8 cellular contexts compared by ENCODE assay signal in genomic region chr16:8962393-8963009, GRCh38. TPM values are rescaled to one million over a fixed set of nuclear protein-coding genes. Genes with fewer than 3 reads are reported as not detected.
A peak's percentile ranks its signal among the peaks of the same experiment; 100 is the strongest.
DNase-seq lines count a peak whose midpoint lies in the region; ATAC-seq and TF ChIP-seq lines count a peak whose summit lies in the region.

No MANE protein-coding gene starts in this region.

- intact Hi-C loops in upper lobe of right lung (cut with DNase I) = no loop called here

- H3K27ac Mint-ChIP-seq in naive B cell = peak overlapping the region; percentile 91 to 98 (median 94)

- peak overlapping the region; percentile 83 to 96 (median 90) for H3K4me3 Mint-ChIP-seq in naive B cell

- no peaks in the 10 kb centered on the region for H3K36me3 Mint-ChIP-seq in naive B cell

- H3K27me3 ChIP-seq in duodenal mucosa (ENCODE audit: control insufficient read depth in 1 of 2, insufficient read depth in 2 of 2, low read length in 2 of 2) (no peaks in the 10 kb centered on the region), upper lobe of right lung (no peaks in the 10 kb centered on the region)

- H3K4me3 ChIP-seq in duodenal mucosa (ENCODE audit: low read depth in 1 of 2, low read length in 2 of 2) = peak overlapping the region; percentile 62 to 70
- peak overlapping the region; percentile 81 for H3K4me3 ChIP-seq in upper lobe of right lung

- H3K4me1 Mint-ChIP-seq in naive B cell = peaks cover 49 to 54% (median 52%) of the 10 kb centered on the region in 3 donors

- H3K27me3 Mint-ChIP-seq in naive B cell = no peaks in the 10 kb centered on the region

- TF ChIP-seq CTCF in upper lobe of right lung (IDR thresholded peaks at IDR 0.05) = no peak

- peak; percentile 26 for ATAC-seq in HG03520 (IDR thresholded peaks at IDR 0.05; ENCODE audit: unreplicated experiment)
- ATAC-seq in naive B cell (ENCODE audit: low read depth in 2 of 2) = peak; percentile 70 to 71
- ATAC-seq in upper lobe of right lung = peak; percentile 19
- no peak for ATAC-seq in GM18870 (IDR thresholded peaks at IDR 0.05; ENCODE audit: unreplicated experiment)

- H3K9ac ChIP-seq in duodenal mucosa (ENCODE audit: low read depth in 1 of 2, low read length in 2 of 2) = peak overlapping the region; percentile 61

- H3K9me3 ChIP-seq in duodenal mucosa (ENCODE audit: control insufficient read depth in 1 of 2, low read length in 2 of 2) = no peaks in the 10 kb centered on the region
- H3K9me3 ChIP-seq in upper lobe of right lung = no peaks in the 10 kb centered on the region

- H3K4me1 ChIP-seq in duodenal mucosa (ENCODE audit: control insufficient read depth in 1 of 2, insufficient read depth in 2 of 2, low read length in 2 of 2) (peaks cover 54 to 56% of the 10 kb centered on the region in 2 donors), upper lobe of right lung (peaks cover 51% of the 10 kb centered on the region)

- no peaks in the 10 kb centered on the region for H3K9me3 Mint-ChIP-seq in naive B cell

- DNase-seq in NCI-H1092 treated with DMSO at 0.1 percent for 48 hours (lab: John Stamatoyannopoulos, UW) (peak; percentile 7), NCI-H1092 (lab: John Stamatoyannopoulos, UW) (no peak), naive B cell (peak; percentile 87), upper lobe of right lung (peak; percentile 69)
- peak; percentile 25 to 48 for DNase-seq in activated CD4-positive, alpha-beta T cell treated with anti-CD3 and anti-CD28 coated beads for 4 hours

- H3K36me3 ChIP-seq in duodenal mucosa (ENCODE audit: control insufficient read depth in 1 of 2, insufficient read depth in 2 of 2, low read length in 2 of 2) = no peaks in the 10 kb centered on the region
- H3K36me3 ChIP-seq in upper lobe of right lung = no peaks in the 10 kb centered on the region

- H3K27ac ChIP-seq in duodenal mucosa (ENCODE audit: low read depth, low read length) (peak overlapping the region; percentile 43), upper lobe of right lung (peak overlapping the region; percentile 72)

RNA-seq across cellular contexts. Expression of gene USP7, which starts 1.2 kb away (rescaled TPM):
- 10 to 100 TPM in 4 of 6 donors, 1 to 10 TPM in 2; 4.4 to 21.5 (median 12.2) TPM for polyA plus RNA-seq in naive B cell (ENCODE audit: low read depth in 6 of 6)
- 87.5 TPM for total RNA-seq in upper lobe of right lung
